8 cellular contexts compared by ENCODE assay signal in genomic region chr17:80008383-80008840, GRCh38. TPM values are rescaled to one million over a fixed set of nuclear protein-coding genes. Genes with fewer than 3 reads are reported as not detected.
DNase-seq lines count a peak whose midpoint lies in the region; ATAC-seq lines count a peak whose summit lies in the region.

No MANE protein-coding gene starts in this region.

- DNase-seq in GM03348 (ENCODE audit: low spot score) (peak; percentile 95), NCI-H1105 (lab: John Stamatoyannopoulos, UW) (peak; percentile 80), SW 1271 (lab: John Stamatoyannopoulos, UW) (peak; percentile 23 to 44), cardiac septum (ENCODE audit: low spot score) (peak; percentile 91), retina (peak; percentile 79)
- DNase-seq in activated naive CD4-positive, alpha-beta T cell treated with anti-CD3 and anti-CD28 coated beads, Interleukin-2, amount 50 U/mL, for 16 hours, result peak; percentile 82

- ATAC-seq in GM21423 (IDR thresholded peaks at IDR 0.05; ENCODE audit: unreplicated experiment) (no peak), HG03457 (IDR thresholded peaks at IDR 0.05; ENCODE audit: unreplicated experiment) (no peak)

- intact Hi-C loops in cardiac septum (cut with DNase I), result loop anchor here (5.0 kb wide), 1 partner anchor 74 kb away; no protein-coding TSS in a partner anchor

RNA-seq across cellular contexts. Expression of gene TBC1D16, which starts 27.3 kb away (rescaled TPM):
- total RNA-seq in cardiac septum, result 17.1 TPM

RNA-seq across cellular contexts. Expression of gene CCDC40, which starts 28.0 kb away (rescaled TPM):
- total RNA-seq in cardiac septum, result 9.0 TPM

Comparison
In these comparisons a context has a peak if more than half of its experiments do, and no peak if none do; other contexts are left out.
1. DNase-seq: peak in every context shown above with its lines; median percentile 95 in GM03348; 91 in cardiac septum; 82 in activated naive CD4-positive, alpha-beta T cell treated with anti-CD3 and anti-CD28 coated beads, Interleukin-2, amount 50 U/mL, for 16 hours; 80 in NCI-H1105; 79 in retina; 34 in SW 1271.